ENCODE assay signal across 18 cellular contexts in the genomic region with DNA sequence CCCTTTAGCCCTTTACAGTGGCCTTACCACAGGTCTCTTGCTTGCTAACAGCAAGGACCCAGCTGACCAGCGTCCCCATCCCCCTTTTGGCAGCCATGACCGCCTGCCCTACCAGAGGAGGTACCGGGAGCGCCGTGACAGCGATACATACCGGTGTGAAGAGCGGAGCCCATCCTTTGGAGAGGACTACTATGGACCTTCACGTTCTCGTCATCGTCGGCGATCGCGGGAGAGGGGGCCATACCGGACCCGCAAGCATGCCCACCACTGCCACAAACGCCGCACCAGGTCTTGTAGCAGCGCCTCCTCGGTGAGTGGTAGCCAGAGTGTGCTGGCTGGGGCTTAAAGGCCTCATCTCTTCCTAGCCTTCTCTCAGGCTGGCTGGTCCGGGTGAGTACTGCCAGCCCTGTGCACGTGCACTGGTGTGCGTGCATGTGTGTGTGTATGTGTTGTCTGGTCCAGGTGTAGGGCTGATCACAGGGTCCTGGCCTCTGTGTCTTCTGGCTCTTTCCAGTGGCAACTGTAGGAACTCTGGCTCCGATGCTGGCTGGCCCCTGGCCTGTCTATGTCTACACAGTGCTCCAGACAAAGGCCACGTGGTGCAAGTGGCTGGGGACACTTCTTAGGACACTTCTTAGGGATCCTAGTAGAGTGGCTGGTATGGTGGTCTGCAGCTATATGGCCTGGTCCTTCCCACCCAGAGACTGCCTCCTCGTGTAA. TPM values are rescaled to one million over a fixed set of nuclear protein-coding genes. Genes with fewer than 3 reads are reported as not detected.
A peak's percentile ranks its signal among the peaks of the same experiment; 100 is the strongest.
DNase-seq lines count a peak whose midpoint lies in the region; ATAC-seq and TF ChIP-seq lines count a peak whose summit lies in the region.
"Had no signal": no experiment of that assay in that cellular context is flagged by ENCODE, and none has a peak within 500 bp of the region (broad histone marks: within the 10 kb centered on the region; RNA-seq: fewer than 3 reads in every experiment).

No MANE protein-coding gene starts in this region.

- H3K4me3 ChIP-seq in BLaER1 (no peak overlapping the region), adipocyte (ENCODE audit: low read length) (no peak overlapping the region)
- H3K4me3 ChIP-seq: heart left ventricle, ovary had no signal

- H3K9ac ChIP-seq in BLaER1 = peak overlapping the region; percentile 6; the same call in 1 of the 2 replicates
- peak overlapping the region; percentile 14 for H3K9ac ChIP-seq in adipocyte (ENCODE audit: low read length)

- peaks cover 51% of the 10 kb centered on the region for H3K4me1 ChIP-seq in BLaER1
- H3K4me1 ChIP-seq in adipocyte (ENCODE audit: control insufficient read depth, insufficient read depth, low read length) = peaks cover 40% of the 10 kb centered on the region

- H3K36me3 Mint-ChIP-seq in CD4-positive, alpha-beta T cell (ENCODE audit: low read depth) = peaks cover 86% of the 10 kb centered on the region
- H3K36me3 Mint-ChIP-seq in naive thymus-derived CD8-positive, alpha-beta T cell = peaks cover 0 to 67% (median 10%) of the 10 kb centered on the region in 3 donors

- peak overlapping the region; percentile 12 for H3K27ac Mint-ChIP-seq in CD4-positive, alpha-beta T cell
- peak overlapping the region in 8 of 10 donors; percentile 19 to 93 (median 45) for H3K27ac Mint-ChIP-seq in naive thymus-derived CD8-positive, alpha-beta T cell

- H3K4me3 Mint-ChIP-seq in CD4-positive, alpha-beta T cell = peak overlapping the region; percentile 70
- peak overlapping the region in 3 of 10 donors; percentile 36 to 48 (median 37) for H3K4me3 Mint-ChIP-seq in naive thymus-derived CD8-positive, alpha-beta T cell
- H3K4me3 Mint-ChIP-seq: activated naive CD8-positive, alpha-beta T cell treated with anti-CD3 and anti-CD28 coated beads, Interleukin-2, amount 10 ng/mL, durations not matched to agents 7 days and 5 days; activated T-cell treated with anti-CD3 and anti-CD28 coated beads, Interleukin-2, amount 50 U/mL, for 4 hours; CD14-positive monocyte had no signal

- no peaks in the 10 kb centered on the region for H3K9me3 ChIP-seq in BLaER1
- no peaks in the 10 kb centered on the region for H3K9me3 ChIP-seq in CD4-positive, alpha-beta T cell (ENCODE audit: control insufficient read depth, low read length)
- H3K9me3 ChIP-seq in adipocyte (ENCODE audit: control insufficient read depth, low read length) = no peaks in the 10 kb centered on the region
- H3K9me3 ChIP-seq: heart left ventricle, ovary had no signal

- POLR2A ChIA-PET in CD4-positive, alpha-beta T cell (lab: Charles Lee) = no interaction called here
- POLR2A ChIA-PET in naive thymus-derived CD8-positive, alpha-beta T cell (lab: Charles Lee) = interaction anchor here (0.8 to 12.7 kb wide), 2 partner anchors 9 to 21 kb away, joined by 4 to 193 read pairs; no protein-coding TSS in a partner anchor

- CTCF ChIA-PET in CD4-positive, alpha-beta T cell (lab: Charles Lee) = interaction anchor here (1.3 to 1.6 kb wide), 2 partner anchors 149 to 161 kb away, joined by 4 to 5 read pairs; no protein-coding TSS in a partner anchor

- no peaks in the 10 kb centered on the region for H3K27me3 ChIP-seq in BLaER1
- H3K27me3 ChIP-seq in CD4-positive, alpha-beta T cell (ENCODE audit: control insufficient read depth, insufficient read depth, low read length) = no peaks in the 10 kb centered on the region
- H3K27me3 ChIP-seq in adipocyte (replicated peaks; ENCODE audit: control insufficient read depth, insufficient read depth, low read length) = no peaks in the 10 kb centered on the region
- H3K27me3 ChIP-seq: heart left ventricle, ovary had no signal

- H3K27me3 Mint-ChIP-seq in CD4-positive, alpha-beta T cell = no peaks in the 10 kb centered on the region
- no peaks in the 10 kb centered on the region for H3K27me3 Mint-ChIP-seq in naive thymus-derived CD8-positive, alpha-beta T cell
- H3K27me3 Mint-ChIP-seq: activated naive CD8-positive, alpha-beta T cell treated with anti-CD3 and anti-CD28 coated beads, Interleukin-2, amount 10 ng/mL, durations not matched to agents 7 days and 5 days had no signal

- H4K20me1 ChIP-seq in BLaER1 = peaks cover 93% of the 10 kb centered on the region

- DNase-seq in CD4-positive, alpha-beta T cell = no peak
- DNase-seq in adipocyte (ENCODE audit: low read depth) (no peak), NCI-H526 (lab: John Stamatoyannopoulos, UW) (no peak), glomerular visceral epithelial cell (ENCODE audit: extremely low spot score) (no peak)
- DNase-seq in naive thymus-derived CD8-positive, alpha-beta T cell = no peak
- no peak for DNase-seq in activated CD4-positive, CD25-positive, alpha-beta regulatory T cell (lab: John Stamatoyannopoulos, UW)
- DNase-seq: activated T-cell treated with anti-CD3 and anti-CD28 coated beads, Interleukin-2, amount 50 U/mL, for 4 hours; HCEC 1CT; mammary epithelial cell; NCI-H1105 treated with DMSO at 0.1 percent for 48 hours; SHP77 treated with DMSO at 0.1 percent for 48 hours; stimulated activated CD4-positive, alpha-beta T cell treated with anti-CD3 and anti-CD28 coated beads, Interleukin-4, amount 100 ng/mL, for 1 hour had no signal

- intact Hi-C loops in CD4-positive, alpha-beta T cell (cut with DNase I, micrococcal nuclease) = loop anchor here (2.0 to 10.0 kb wide), 7 partner anchors 72 to 1025 kb away; a partner anchor contains a TSS

- peak overlapping the region; percentile 61 for H3K4me2 ChIP-seq in BLaER1

- H3K4me1 Mint-ChIP-seq in CD4-positive, alpha-beta T cell (ENCODE audit: low read depth) = peaks cover 49% of the 10 kb centered on the region
- peaks cover 35 to 75% (median 58%) of the 10 kb centered on the region in 4 donors for H3K4me1 Mint-ChIP-seq in naive thymus-derived CD8-positive, alpha-beta T cell

- no peak overlapping the region for H3K27ac ChIP-seq in BLaER1
- H3K27ac ChIP-seq in CD4-positive, alpha-beta T cell (ENCODE audit: low read depth, low read length) = no peak overlapping the region
- H3K27ac ChIP-seq: epithelial cell of prostate, ovary had no signal

- H3K36me3 ChIP-seq in BLaER1 (peaks cover 79% of the 10 kb centered on the region), adipocyte (ENCODE audit: control insufficient read depth, insufficient read depth, low read length, severe bottlenecking) (peaks cover 60% of the 10 kb centered on the region)
- H3K36me3 ChIP-seq: ovary had no signal

- no peak for ATAC-seq in CD4-positive, alpha-beta T cell (ENCODE audit: poor library complexity)
- ATAC-seq in naive thymus-derived CD8-positive, alpha-beta T cell = no peak

- no peak for TF ChIP-seq CTCF in CD4-positive, alpha-beta T cell (IDR thresholded peaks at IDR 0.05)

- H3K9me3 Mint-ChIP-seq in CD4-positive, alpha-beta T cell = no peaks in the 10 kb centered on the region
- no peaks in the 10 kb centered on the region for H3K9me3 Mint-ChIP-seq in naive thymus-derived CD8-positive, alpha-beta T cell
- H3K9me3 Mint-ChIP-seq: activated naive CD8-positive, alpha-beta T cell treated with anti-CD3 and anti-CD28 coated beads, Interleukin-2, amount 10 ng/mL, durations not matched to agents 7 days and 5 days; activated T-cell treated with anti-CD3 and anti-CD28 coated beads, Interleukin-2, amount 50 U/mL, for 4 hours had no signal

RNA-seq across cellular contexts. Expression of a gene that starts 4.4 kb away (rescaled TPM):
- total RNA-seq in CD4-positive, alpha-beta T cell = 100 to 1,000 TPM; 275 to 293 TPM
- total RNA-seq in naive thymus-derived CD8-positive, alpha-beta T cell = 100 to 1,000 TPM; 223 to 227 TPM
- 10 to 100 TPM; 49.0 to 92.8 (median 55.1) TPM for polyA plus RNA-seq in naive thymus-derived CD8-positive, alpha-beta T cell
